9 cellular contexts compared by ENCODE assay signal in genomic region chr5:170467000-170467707, GRCh38. TPM values are rescaled to one million over a fixed set of nuclear protein-coding genes. Genes with fewer than 3 reads are reported as not detected.
DNase-seq lines count a peak whose midpoint lies in the region; ATAC-seq, FAIRE-seq and TF ChIP-seq lines count a peak whose summit lies in the region.
"Had no signal": no experiment of that assay in that cellular context is flagged by ENCODE, and none has a peak within 500 bp of the region (broad histone marks: within the 10 kb centered on the region; RNA-seq: fewer than 3 reads in every experiment).

No MANE protein-coding gene starts in this region.

- DNase-seq in activated naive CD4-positive, alpha-beta T cell treated with anti-CD3 and anti-CD28 coated beads for 36 hours: peak; percentile 77
- DNase-seq in activated naive CD4-positive, alpha-beta T cell treated with anti-CD3 and anti-CD28 coated beads, Interleukin-2, amount 50 U/mL, for 16 hours: no peak
- peak; percentile 93 for DNase-seq in RCC 7860 (ENCODE audit: low spot score)
- DNase-seq in foreskin fibroblast: peak; percentile 68 to 88
- DNase-seq in stimulated activated naive CD8-positive, alpha-beta T cell treated with anti-CD3 and anti-CD28 coated beads, Interleukin-15, amount 100 ng/mL, for 72 hours: peak in 1 of 2 donors; percentile 13
- no peak for DNase-seq in NCI-H2081 (lab: John Stamatoyannopoulos, UW)
- DNase-seq in germinal center (ENCODE audit: low spot score): no peak
- DNase-seq: NCI-H1417 had no signal

- peaks cover 12% of the 10 kb centered on the region for H3K27me3 Mint-ChIP-seq in activated naive CD4-positive, alpha-beta T cell treated with anti-CD3 and anti-CD28 coated beads for 36 hours (ENCODE audit: low read depth)
- peaks cover 24% of the 10 kb centered on the region for H3K27me3 Mint-ChIP-seq in stimulated activated naive CD8-positive, alpha-beta T cell treated with anti-CD3 and anti-CD28 coated beads, Interleukin-15, amount 100 ng/mL, for 72 hours

- H3K36me3 Mint-ChIP-seq in activated naive CD4-positive, alpha-beta T cell treated with anti-CD3 and anti-CD28 coated beads for 36 hours (ENCODE audit: low read depth): no peaks in the 10 kb centered on the region

- no peak overlapping the region for H3K4me3 ChIP-seq in foreskin fibroblast (ENCODE audit: low read depth in 1 of 2, low read length in 2 of 2)

- peak; percentile 81 for ATAC-seq in stimulated activated naive CD8-positive, alpha-beta T cell treated with anti-CD3 and anti-CD28 coated beads, Interleukin-15, amount 100 ng/mL, for 72 hours
- no peak for ATAC-seq in HG03460 (IDR thresholded peaks at IDR 0.05; ENCODE audit: unreplicated experiment)

- H3K9me3 Mint-ChIP-seq in activated naive CD4-positive, alpha-beta T cell treated with anti-CD3 and anti-CD28 coated beads for 36 hours: no peaks in the 10 kb centered on the region
- no peaks in the 10 kb centered on the region for H3K9me3 Mint-ChIP-seq in stimulated activated naive CD8-positive, alpha-beta T cell treated with anti-CD3 and anti-CD28 coated beads, Interleukin-15, amount 100 ng/mL, for 72 hours

- no peak for TF ChIP-seq CTCF in foreskin fibroblast (IDR thresholded peaks at IDR 0.05; ENCODE audit: low read depth, low read length)

- no peak overlapping the region for H3K4me3 Mint-ChIP-seq in activated naive CD4-positive, alpha-beta T cell treated with anti-CD3 and anti-CD28 coated beads for 36 hours
- no peak overlapping the region for H3K4me3 Mint-ChIP-seq in stimulated activated naive CD8-positive, alpha-beta T cell treated with anti-CD3 and anti-CD28 coated beads, Interleukin-15, amount 100 ng/mL, for 72 hours

- FAIRE-seq in RCC 7860 (lab: Jason Lieb, UNC): peak; percentile 97

- no peak overlapping the region for H3K27ac Mint-ChIP-seq in activated naive CD4-positive, alpha-beta T cell treated with anti-CD3 and anti-CD28 coated beads for 36 hours
- no peak overlapping the region for H3K27ac Mint-ChIP-seq in stimulated activated naive CD8-positive, alpha-beta T cell treated with anti-CD3 and anti-CD28 coated beads, Interleukin-15, amount 100 ng/mL, for 72 hours

- CTCF ChIA-PET in activated naive CD4-positive, alpha-beta T cell treated with anti-CD3 and anti-CD28 coated beads for 36 hours (lab: Charles Lee): interaction anchor here (1.2 to 1.7 kb wide), 2 partner anchors 32 to 46 kb away, joined by 3 to 5 read pairs; no protein-coding TSS in a partner anchor

- H3K4me1 Mint-ChIP-seq in activated naive CD4-positive, alpha-beta T cell treated with anti-CD3 and anti-CD28 coated beads for 36 hours (ENCODE audit: low read depth): no peaks in the 10 kb centered on the region
- no peaks in the 10 kb centered on the region for H3K4me1 Mint-ChIP-seq in stimulated activated naive CD8-positive, alpha-beta T cell treated with anti-CD3 and anti-CD28 coated beads, Interleukin-15, amount 100 ng/mL, for 72 hours

- intact Hi-C loops in activated naive CD4-positive, alpha-beta T cell treated with anti-CD3 and anti-CD28 coated beads for 36 hours (cut with micrococcal nuclease): loop anchor here (1.0 kb wide), 1 partner anchor 105 kb away; no protein-coding TSS in a partner anchor

RNA-seq across cellular contexts. Expression of gene KCNIP1, which starts 36.7 kb away (rescaled TPM):
- not detected for total RNA-seq in activated naive CD4-positive, alpha-beta T cell treated with anti-CD3 and anti-CD28 coated beads for 36 hours

Comparison
In these comparisons a context has a peak if more than half of its experiments do, and no peak if none do; other contexts are left out.
1. DNase-seq: peak in activated naive CD4-positive, alpha-beta T cell treated with anti-CD3 and anti-CD28 coated beads for 36 hours (single experiment), RCC 7860 (single experiment) and foreskin fibroblast (2 of 2); none in activated naive CD4-positive, alpha-beta T cell treated with anti-CD3 and anti-CD28 coated beads, Interleukin-2, amount 50 U/mL, for 16 hours (single experiment), NCI-H2081 (0 of 2) and germinal center (single experiment).